Comparison of ENCODE assay signal across 1 cellular context in genomic region chr16:5024632-5025031, GRCh38.
TF ChIP-seq lines count a peak whose summit lies in the region.

No MANE protein-coding gene starts in this region.

TF ChIP-seq in H1, 55 proteins besides CTCF, POLR2A, EP300 and RAD21:
- TF ChIP-seq GTF2F1 (IDR thresholded peaks at IDR 0.05; ENCODE audit: borderline replicate concordance, low read depth, low read length) (no peak), SIX5 (IDR thresholded peaks at IDR 0.05; ENCODE audit: low read depth, low read length) (no peak), HDAC6 (IDR thresholded peaks at IDR 0.05; ENCODE audit: low read depth, low read length) (no peak), SAP30 (IDR thresholded peaks at IDR 0.05; ENCODE audit: insufficient read depth, insufficient replicate concordance, low read length) (no peak), MAX (IDR thresholded peaks at IDR 0.05) (no peak), USF2 (IDR thresholded peaks at IDR 0.05; ENCODE audit: low read length) (no peak), JUN (IDR thresholded peaks at IDR 0.05; ENCODE audit: low read depth, low read length) (no peak), TAF1 (IDR thresholded peaks at IDR 0.05; ENCODE audit: low read depth, low read length) (no peak), CREB1 (IDR thresholded peaks at IDR 0.05) (no peak), CEBPB (IDR thresholded peaks at IDR 0.05; ENCODE audit: low read depth, low read length) (no peak), KDM5A (IDR thresholded peaks at IDR 0.05; ENCODE audit: low read length) (no peak), SIRT6 (IDR thresholded peaks at IDR 0.05; ENCODE audit: low read length) (no peak), BCL11A (IDR thresholded peaks at IDR 0.05; ENCODE audit: low read depth in 2 of 2, low read length in 2 of 2) (no peak), TAF7 (optimal IDR thresholded peaks at IDR 0.05; ENCODE audit: borderline replicate concordance, low read depth, low read length) (no peak), CHD1 (IDR thresholded peaks at IDR 0.05; ENCODE audit: low read depth, low read length) (no peak)
